In genomic region chr3:108437439-108437838, GRCh38 we compare ENCODE assay signal across 17 cellular contexts.
DNase-seq lines count a peak whose midpoint lies in the region; ATAC-seq, FAIRE-seq and TF ChIP-seq lines count a peak whose summit lies in the region.
"Had no signal": no experiment of that assay in that cellular context is flagged by ENCODE, and none has a peak within 500 bp of the region (broad histone marks: within the 10 kb centered on the region; RNA-seq: fewer than 3 reads in every experiment).

No MANE protein-coding gene starts in this region.

- FAIRE-seq in D721Med (lab: Jason Lieb, UNC) = no peak
- FAIRE-seq: A549, GM19239 had no signal

- H3K27me3 ChIP-seq in endocrine pancreas (ENCODE audit: control insufficient read depth, insufficient read depth, low read length) (no peaks in the 10 kb centered on the region), upper lobe of right lung (no peaks in the 10 kb centered on the region)

- intact Hi-C loops in upper lobe of right lung (cut with DNase I) = no loop called here

- H3K27ac ChIP-seq in upper lobe of right lung = no peak overlapping the region
- H3K27ac ChIP-seq: A549 had no signal

- POLR2A ChIA-PET in GM10248 (lab: Yijun Ruan, JAX) = no interaction called here

- H3K36me3 ChIP-seq in endocrine pancreas (ENCODE audit: control insufficient read depth, insufficient read depth, low read length) (no peaks in the 10 kb centered on the region), upper lobe of right lung (no peaks in the 10 kb centered on the region)

- TF ChIP-seq CTCF in upper lobe of right lung (IDR thresholded peaks at IDR 0.05) = no peak
- no peak for TF ChIP-seq CTCF in D721Med (IDR thresholded peaks at IDR 0.05; ENCODE audit: insufficient read depth, missing control alignments)
- TF ChIP-seq CTCF in GM10248 (IDR thresholded peaks at IDR 0.05; ENCODE audit: control extremely low read depth, extremely low read depth, low read depth, missing control alignments) = no peak

- H3K4me1 ChIP-seq in endocrine pancreas (ENCODE audit: control insufficient read depth, insufficient read depth, low read length) (no peaks in the 10 kb centered on the region), upper lobe of right lung (no peaks in the 10 kb centered on the region)
- H3K4me1 ChIP-seq: A549 had no signal

- CTCF ChIA-PET in GM10248 (lab: Yijun Ruan, JAX) = interaction anchor here (1.6 to 2.9 kb wide), 4 partner anchors 10 to 40 kb away, joined by 4 to 12 read pairs (median 9); no protein-coding TSS in a partner anchor

- H3K9me3 ChIP-seq in endocrine pancreas (ENCODE audit: control insufficient read depth, low read length) (no peaks in the 10 kb centered on the region), upper lobe of right lung (no peaks in the 10 kb centered on the region)
- H3K9me3 ChIP-seq: SK-N-SH had no signal

- ATAC-seq in upper lobe of right lung = peak; percentile 51
- ATAC-seq: A549, natural killer cell, sciatic nerve had no signal

- no peak overlapping the region for H3K9ac ChIP-seq in endocrine pancreas (ENCODE audit: control insufficient read depth, insufficient read depth, low read length)
- H3K9ac ChIP-seq: SK-N-SH had no signal

- peak; percentile 52 for DNase-seq in SIG-M5 treated with dmso at 0.1 percent for 504 hours (lab: John Stamatoyannopoulos, UW; ENCODE audit: unreplicated experiment)
- no peak for DNase-seq in SIG-M5 (lab: John Stamatoyannopoulos, UW)
- peak; percentile 29 to 44 for DNase-seq in NCI-H526 (lab: John Stamatoyannopoulos, UW)
- no peak for DNase-seq in upper lobe of right lung
- DNase-seq in D721Med (ENCODE audit: insufficient read length, low spot score) = no peak
- DNase-seq in GM10248 (ENCODE audit: extremely low spot score) = no peak
- no peak for DNase-seq in H4 (ENCODE audit: low spot score)
- DNase-seq: activated naive CD4-positive, alpha-beta T cell treated with Interleukin-2 at 50 U/mL for 16 hours; CD4-positive, alpha-beta memory T cell; natural killer cell; NCI-H82; SK-N-SH; stimulated activated CD4-positive, alpha-beta T cell treated with anti-CD3 and anti-CD28 coated beads, Interleukin-4, amount 100 ng/mL, for 24 hours had no signal

- H3K4me3 ChIP-seq in endocrine pancreas (ENCODE audit: control insufficient read depth, insufficient read depth, low read length) (peak overlapping the region; percentile 47), upper lobe of right lung (no peak overlapping the region)
- H3K4me3 ChIP-seq: A549 had no signal

Comparison
In these comparisons a context has a peak if more than half of its experiments do, and no peak if none do; other contexts are left out.
1. DNase-seq: peak in SIG-M5 treated with dmso at 0.1 percent for 504 hours (single experiment) and NCI-H526 (2 of 2); none in SIG-M5 (single experiment), upper lobe of right lung (single experiment), D721Med (single experiment), GM10248 (single experiment) and H4 (single experiment).